Comparison of ENCODE assay signal across 1 cellular context in genomic region chr6:16909599-16910360, GRCh38.
TF ChIP-seq lines count a peak whose summit lies in the region.

No MANE protein-coding gene starts in this region.

TF ChIP-seq in K562, 482 proteins besides CTCF, POLR2A, EP300 and RAD21 (continued from another document):
- TF ChIP-seq ATF3 (IDR thresholded peaks at IDR 0.05) (peak; percentile 83), ATF3 (CRISPR knock-in tag; conservative IDR thresholded peaks at IDR 0.05) (no peak), SMARCB1 (IDR thresholded peaks at IDR 0.05; ENCODE audit: insufficient read length, low read depth) (no peak), ATF7 (IDR thresholded peaks at IDR 0.05) (peak; percentile 90), MLLT1 (IDR thresholded peaks at IDR 0.05) (no peak), RNF2 (IDR thresholded peaks at IDR 0.05) (no peak), NR3C1 (CRISPR knock-in tag; IDR thresholded peaks at IDR 0.05) (no peak), ZNF655 (CRISPR knock-in tag; IDR thresholded peaks at IDR 0.05) (no peak), PRDM10 (IDR thresholded peaks at IDR 0.05; ENCODE audit: partially characterized antibody) (no peak), RFX5 (IDR thresholded peaks at IDR 0.05; ENCODE audit: low read depth, low read length) (no peak), JUND (IDR thresholded peaks at IDR 0.05; ENCODE audit: borderline replicate concordance, low read depth, low read length) (0 out of 2 replicates have a peak, but pooled peaks have one; percentile 20), JUND (tag; IDR thresholded peaks at IDR 0.05; ENCODE audit: borderline replicate concordance, low read depth, low read length) (peak; percentile 77), BDP1 (IDR thresholded peaks at IDR 0.05; ENCODE audit: insufficient read depth, insufficient read length) (no peak), MAFK (IDR thresholded peaks at IDR 0.05; ENCODE audit: low read length) (no peak)
